ENCODE assay signal across 21 cellular contexts in genomic region chr1:109149874-109150601, GRCh38. TPM values are rescaled to one million over a fixed set of nuclear protein-coding genes. Genes with fewer than 3 reads are reported as not detected.
DNase-seq lines count a peak whose midpoint lies in the region; ATAC-seq and TF ChIP-seq lines count a peak whose summit lies in the region.
"Had no signal": no experiment of that assay in that cellular context is flagged by ENCODE, and none has a peak within 500 bp of the region (broad histone marks: within the 10 kb centered on the region; RNA-seq: fewer than 3 reads in every experiment).

No MANE protein-coding gene starts in this region.

- no peaks in the 10 kb centered on the region for H3K36me3 Mint-ChIP-seq in glutamatergic neuron (ENCODE audit: unreplicated experiment)
- no peaks in the 10 kb centered on the region for H3K36me3 Mint-ChIP-seq in CD4-positive, alpha-beta T cell (ENCODE audit: low read depth)
- H3K36me3 Mint-ChIP-seq: activated naive CD4-positive, alpha-beta T cell treated with anti-CD3 and anti-CD28 coated beads, Interleukin-2, amount 50 U/mL, for 72 hours; naive thymus-derived CD4-positive, alpha-beta T cell had no signal

- no peaks in the 10 kb centered on the region for H3K9me3 Mint-ChIP-seq in glutamatergic neuron (ENCODE audit: unreplicated experiment)
- no peaks in the 10 kb centered on the region for H3K9me3 Mint-ChIP-seq in CD4-positive, alpha-beta T cell
- H3K9me3 Mint-ChIP-seq: activated naive CD4-positive, alpha-beta T cell treated with anti-CD3 and anti-CD28 coated beads, Interleukin-2, amount 50 U/mL, for 72 hours; naive thymus-derived CD4-positive, alpha-beta T cell had no signal

- ATAC-seq in mucosa of descending colon = peak; percentile 8
- ATAC-seq in sciatic nerve = peak; percentile 22
- ATAC-seq in HG03135 (IDR thresholded peaks at IDR 0.05; ENCODE audit: unreplicated experiment) = no peak
- no peak for ATAC-seq in CD4-positive, alpha-beta T cell (ENCODE audit: poor library complexity)
- ATAC-seq: activated naive CD4-positive, alpha-beta T cell treated with anti-CD3 and anti-CD28 coated beads, Interleukin-2, amount 50 U/mL, for 72 hours; naive thymus-derived CD4-positive, alpha-beta T cell had no signal

- H3K27me3 Mint-ChIP-seq in glutamatergic neuron (ENCODE audit: unreplicated experiment) = peaks cover 3% of the 10 kb centered on the region
- no peaks in the 10 kb centered on the region for H3K27me3 Mint-ChIP-seq in CD4-positive, alpha-beta T cell
- H3K27me3 Mint-ChIP-seq: naive thymus-derived CD4-positive, alpha-beta T cell had no signal

- H3K27ac Mint-ChIP-seq in glutamatergic neuron (ENCODE audit: unreplicated experiment) = no peak overlapping the region
- no peak overlapping the region for H3K27ac Mint-ChIP-seq in CD4-positive, alpha-beta T cell
- H3K27ac Mint-ChIP-seq: activated naive CD4-positive, alpha-beta T cell treated with anti-CD3 and anti-CD28 coated beads, Interleukin-2, amount 50 U/mL, for 72 hours; naive thymus-derived CD4-positive, alpha-beta T cell had no signal

- POLR2A ChIA-PET in CD4-positive, alpha-beta T cell (lab: Charles Lee) = interaction anchor here (1.0 kb wide), 1 partner anchor 12 kb away, joined by 3 read pairs; no protein-coding TSS in a partner anchor
- POLR2A ChIA-PET in HEK293T (lab: Yijun Ruan, JAX) = interaction anchor here (2.1 kb wide), 1 partner anchor 50 kb away, joined by 10 read pairs; no protein-coding TSS in a partner anchor

- DNase-seq in glutamatergic neuron (no peak), mucosa of descending colon (no peak), sciatic nerve (ENCODE audit: low spot score) (no peak), AML-193 (lab: John Stamatoyannopoulos, UW) (no peak), HEK293T (ENCODE audit: extremely low spot score) (no peak)
- DNase-seq in CD4-positive, alpha-beta T cell = no peak
- DNase-seq: activated T-cell treated with anti-CD3 and anti-CD28 coated beads, Interleukin-2, amount 50 U/mL, for 1 hour; BE2C; esophagus squamous epithelium; GDM1; GOT3; naive thymus-derived CD4-positive, alpha-beta T cell; NCI-H187; NCI-H446 treated with DMSO at 0.1 percent for 48 hours; SK-N-SH; stimulated activated CD4-positive, alpha-beta T cell treated with anti-CD3 and anti-CD28 coated beads, Interleukin-4, amount 100 ng/mL, for 24 hours; stimulated activated CD8-positive, alpha-beta memory T cell treated with anti-CD3 and anti-CD28 coated beads, Interleukin-4, amount 100 ng/mL, for 48 hours had no signal

- H3K27me3 ChIP-seq in CD4-positive, alpha-beta T cell (ENCODE audit: control insufficient read depth, insufficient read depth, low read length) = no peaks in the 10 kb centered on the region
- H3K27me3 ChIP-seq: BE2C, esophagus squamous epithelium had no signal

- intact Hi-C loops in mucosa of descending colon (cut with DNase I, micrococcal nuclease) = no loop called here
- intact Hi-C loops in sciatic nerve (cut with DNase I) = no loop called here
- intact Hi-C loops in CD4-positive, alpha-beta T cell (cut with DNase I, micrococcal nuclease) = no loop called here

- no peaks in the 10 kb centered on the region for H3K9me3 ChIP-seq in mucosa of descending colon
- H3K9me3 ChIP-seq in CD4-positive, alpha-beta T cell (ENCODE audit: control insufficient read depth, low read length) = no peaks in the 10 kb centered on the region
- H3K9me3 ChIP-seq: BE2C, esophagus squamous epithelium, SK-N-SH had no signal

- H3K4me1 Mint-ChIP-seq in glutamatergic neuron (ENCODE audit: low read depth, unreplicated experiment) = peaks cover 24% of the 10 kb centered on the region
- no peaks in the 10 kb centered on the region for H3K4me1 Mint-ChIP-seq in CD4-positive, alpha-beta T cell (ENCODE audit: low read depth)
- H3K4me1 Mint-ChIP-seq: naive thymus-derived CD4-positive, alpha-beta T cell had no signal

- no peak overlapping the region for H3K4me3 ChIP-seq in mucosa of descending colon
- H3K4me3 ChIP-seq: esophagus squamous epithelium had no signal

- TF ChIP-seq CTCF in VCaP (conservative IDR thresholded peaks at IDR 0.05) (no peak), glutamatergic neuron (IDR thresholded peaks at IDR 0.05; ENCODE audit: partially characterized antibody, unreplicated experiment) (no peak), mucosa of descending colon (IDR thresholded peaks at IDR 0.05) (no peak)
- no peak for TF ChIP-seq CTCF in CD4-positive, alpha-beta T cell (IDR thresholded peaks at IDR 0.05)

- CTCF ChIA-PET in CD4-positive, alpha-beta T cell (lab: Charles Lee) = no interaction called here
- CTCF ChIA-PET in HEK293T (lab: Yijun Ruan, JAX) = interaction anchor here (0.5 to 1.4 kb wide), 2 partner anchors 51 to 84 kb away, joined by 3 read pairs; no protein-coding TSS in a partner anchor

- peak overlapping the region; percentile 98 for H3K27ac ChIP-seq in VCaP
- H3K27ac ChIP-seq in CD4-positive, alpha-beta T cell (ENCODE audit: low read depth, low read length) = no peak overlapping the region
- H3K27ac ChIP-seq: esophagus squamous epithelium had no signal

- H3K4me1 ChIP-seq in mucosa of descending colon (ENCODE audit: low read depth) = peaks cover 16% of the 10 kb centered on the region
- H3K4me1 ChIP-seq: BE2C had no signal

- H3K4me3 Mint-ChIP-seq in glutamatergic neuron (ENCODE audit: unreplicated experiment) = peak overlapping the region; percentile 8
- no peak overlapping the region for H3K4me3 Mint-ChIP-seq in CD4-positive, alpha-beta T cell
- H3K4me3 Mint-ChIP-seq: naive thymus-derived CD4-positive, alpha-beta T cell had no signal

- H3K36me3 ChIP-seq in mucosa of descending colon (ENCODE audit: low read depth) = no peaks in the 10 kb centered on the region
- H3K36me3 ChIP-seq: BE2C, esophagus squamous epithelium had no signal

TF ChIP-seq in HEK293T, 16 proteins besides CTCF, POLR2A, EP300 and RAD21:
- TF ChIP-seq ZNF384 (IDR thresholded peaks at IDR 0.05) (no peak), FOXA1 (IDR thresholded peaks at IDR 0.05) (no peak), SUZ12 (IDR thresholded peaks at IDR 0.05) (no peak), LEF1 (IDR thresholded peaks at IDR 0.05; ENCODE audit: borderline replicate concordance) (no peak), FOXK2 (IDR thresholded peaks at IDR 0.05) (no peak), L3MBTL2 (conservative IDR thresholded peaks at IDR 0.05) (no peak), TARDBP (IDR thresholded peaks at IDR 0.05) (no peak), CTBP1 (IDR thresholded peaks at IDR 0.05; ENCODE audit: borderline replicate concordance) (no peak), FOXM1 (IDR thresholded peaks at IDR 0.05; ENCODE audit: borderline replicate concordance) (no peak), BHLHE40 (IDR thresholded peaks at IDR 0.05; ENCODE audit: borderline replicate concordance) (no peak), SP1 (IDR thresholded peaks at IDR 0.05) (no peak), ARNT (IDR thresholded peaks at IDR 0.05) (no peak), ELF4 (IDR thresholded peaks at IDR 0.05) (no peak)

RNA-seq across cellular contexts. Expression of gene ELAPOR1, which starts 36.1 kb away (rescaled TPM):
- total RNA-seq in glutamatergic neuron (ENCODE audit: unreplicated experiment) = 1.5 TPM
- total RNA-seq in mucosa of descending colon = 100 to 1,000 TPM in 2 of 3 donors, 10 to 100 TPM in 1; 30.6 to 119 (median 107) TPM
- total RNA-seq in sciatic nerve = 1.9 TPM
- total RNA-seq in CD4-positive, alpha-beta T cell = 10 to 100 TPM; 14.2 to 16.1 TPM
- total RNA-seq: bronchial epithelial cell had no signal

RNA-seq across cellular contexts. Expression of gene TMEM167B, which starts 59.5 kb away (rescaled TPM):
- total RNA-seq in glutamatergic neuron (ENCODE audit: unreplicated experiment) = 30.8 TPM
- 10 to 100 TPM; 38.5 to 48.1 (median 45.9) TPM for total RNA-seq in mucosa of descending colon
- total RNA-seq in sciatic nerve = 39.4 TPM
- total RNA-seq in CD4-positive, alpha-beta T cell = 10 to 100 TPM; 70.2 to 71.0 TPM

Comparison
In these comparisons a context has a peak if more than half of its experiments do, and no peak if none do; other contexts are left out.
1. ATAC-seq: peak in mucosa of descending colon (single experiment) and sciatic nerve (single experiment); none in HG03135 (single experiment) and CD4-positive, alpha-beta T cell (single experiment).